Comparison of ENCODE assay signal across 11 cellular contexts in genomic region chr1:2451744-2452582, GRCh38. TPM values are rescaled to one million over a fixed set of nuclear protein-coding genes. Genes with fewer than 3 reads are reported as not detected.
DNase-seq lines count a peak whose midpoint lies in the region; ATAC-seq and TF ChIP-seq lines count a peak whose summit lies in the region.
"Had no signal": no experiment of that assay in that cellular context is flagged by ENCODE, and none has a peak within 500 bp of the region (broad histone marks: within the 10 kb centered on the region; RNA-seq: fewer than 3 reads in every experiment).

No MANE protein-coding gene starts in this region.

- H3K4me3 ChIP-seq in HFF-Myc (replicated peaks; ENCODE audit: low read depth, low read length) (no peak overlapping the region), WERI-Rb-1 (ENCODE audit: low read depth, low read length) (no peak overlapping the region), stomach (no peak overlapping the region)

- H3K9me3 ChIP-seq in WERI-Rb-1 (ENCODE audit: severe bottlenecking) (no peaks in the 10 kb centered on the region), stomach (no peaks in the 10 kb centered on the region)

- WGBS in stomach, 5 donors: 33 to 50% (median 43%) methylated on average over 15 to 36 of the region's 36 CpGs

- in situ Hi-C loops in ACHN (cut with HindIII; ENCODE audit: low pct_ligation_motif_present, low pct_unique_long_range_greater_than_20kb, low sequenced_read_pairs): no loop called here

- TF ChIP-seq CTCF in HFF-Myc (IDR thresholded peaks at IDR 0.05; ENCODE audit: low read depth, low read length, missing control alignments) (no peak), WERI-Rb-1 (IDR thresholded peaks at IDR 0.05; ENCODE audit: low read depth, low read length) (no peak), stomach (IDR thresholded peaks at IDR 0.05) (no peak)

- TF ChIP-seq POLR2A in stomach (IDR thresholded peaks at IDR 0.05): no peak

- peaks cover 0 to 8% (median 2%) of the 10 kb centered on the region in 4 donors for H3K4me1 ChIP-seq in stomach

- no peak for TF ChIP-seq EP300 in stomach (IDR thresholded peaks at IDR 0.05)

- intact Hi-C loops in stomach (cut with DNase I; ENCODE audit: low total_unique reads): no loop called here

- H3K27me3 ChIP-seq in WERI-Rb-1 (ENCODE audit: insufficient read depth, low read depth, severe bottlenecking): no peaks in the 10 kb centered on the region
- H3K27me3 ChIP-seq in stomach: peaks cover 0 to 96% (median 10%) of the 10 kb centered on the region in 3 donors

- H3K36me3 ChIP-seq in WERI-Rb-1: no peaks in the 10 kb centered on the region
- no peaks in the 10 kb centered on the region for H3K36me3 ChIP-seq in stomach

- DNase-seq in ACHN (peak; percentile 84), HFF-Myc (ENCODE audit: extremely low read depth, low read depth) (peak; percentile 29), WERI-Rb-1 (peak; percentile 72), hepatic stellate cell (ENCODE audit: low spot score) (peak; percentile 99), cortex of kidney (lab: John Stamatoyannopoulos, UW) (no peak), stomach (no peak), NCI-H187 (lab: John Stamatoyannopoulos, UW) (no peak)
- DNase-seq: foreskin melanocyte, naive B cell, NCI-H510A had no signal

- ATAC-seq in HG03439 (IDR thresholded peaks at IDR 0.05; ENCODE audit: unreplicated experiment): no peak

- H3K27ac ChIP-seq in WERI-Rb-1: peak overlapping the region; percentile 82
- no peak overlapping the region for H3K27ac ChIP-seq in stomach

RNA-seq across cellular contexts. Expression of gene PLCH2, which starts 24.1 kb away (rescaled TPM):
- 1 to 10 TPM in 2 of 5 donors, under 1 TPM in 1, not detected in 2; 0.55 to 4.5 (median 1.3) TPM for total RNA-seq in stomach
- 10 to 100 TPM in 1 of 3 donors, under 1 TPM in 2; 0.75 to 24.9 (median 0.76) TPM for polyA plus RNA-seq in stomach

RNA-seq across cellular contexts. Expression of gene PEX10, which starts 39.6 kb away (rescaled TPM):
- total RNA-seq in stomach: 10 to 100 TPM in 3 of 5 donors, 1 to 10 TPM in 1, under 1 TPM in 1; 0.87 to 27.2 (median 17.6) TPM
- 10 to 100 TPM; 14.8 to 16.5 (median 15.0) TPM for polyA plus RNA-seq in stomach

Comparison
In these comparisons a context has a peak if more than half of its experiments do, and no peak if none do; other contexts are left out.
1. DNase-seq: peak in ACHN (single experiment), HFF-Myc (single experiment), WERI-Rb-1 (single experiment) and hepatic stellate cell (single experiment); none in cortex of kidney (single experiment), stomach (single experiment) and NCI-H187 (0 of 2).